Comparison of ENCODE assay signal across 8 cellular contexts in genomic region chr20:36629719-36630340, GRCh38.
A peak's percentile ranks its signal among the peaks of the same experiment; 100 is the strongest.
DNase-seq lines count a peak whose midpoint lies in the region; ATAC-seq lines count a peak whose summit lies in the region.
"Had no signal": no experiment of that assay in that cellular context is flagged by ENCODE, and none has a peak within 500 bp of the region (broad histone marks: within the 10 kb centered on the region; RNA-seq: fewer than 3 reads in every experiment).

No MANE protein-coding gene starts in this region.

- H3K36me3 Mint-ChIP-seq in T-helper 1 cell treated with Interleukin-12 subunit alpha and Interleukin-12 subunit beta and Interleukin-4 antibody, amounts not matched to agents 30 μg/mL and 1 μg/mL, for 36 hours (ENCODE audit: low read depth) = peaks cover 59% of the 10 kb centered on the region

- peak overlapping the region; percentile 74 for H3K4me3 Mint-ChIP-seq in T-helper 1 cell treated with Interleukin-12 subunit alpha and Interleukin-12 subunit beta and Interleukin-4 antibody, amounts not matched to agents 30 μg/mL and 1 μg/mL, for 36 hours

- no peaks in the 10 kb centered on the region for H3K27me3 Mint-ChIP-seq in T-helper 1 cell treated with Interleukin-12 subunit alpha and Interleukin-12 subunit beta and Interleukin-4 antibody, amounts not matched to agents 30 μg/mL and 1 μg/mL, for 36 hours (ENCODE audit: low read depth)

- peak overlapping the region; percentile 92 for H3K27ac Mint-ChIP-seq in T-helper 1 cell treated with Interleukin-12 subunit alpha and Interleukin-12 subunit beta and Interleukin-4 antibody, amounts not matched to agents 30 μg/mL and 1 μg/mL, for 36 hours

- H3K9me3 Mint-ChIP-seq in T-helper 1 cell treated with Interleukin-12 subunit alpha and Interleukin-12 subunit beta and Interleukin-4 antibody, amounts not matched to agents 30 μg/mL and 1 μg/mL, for 36 hours = no peaks in the 10 kb centered on the region

- peak; percentile 47 for DNase-seq in central memory CD4-positive, alpha-beta T cell
- DNase-seq in stimulated activated naive CD4-positive, alpha-beta T cell treated with Interleukin-2 at 50 U/mL for 16 hours (lab: John Stamatoyannopoulos, UW) = peak; percentile 22
- DNase-seq in NCI-H82 treated with DMSO at 0.1 percent for 48 hours (lab: John Stamatoyannopoulos, UW; ENCODE audit: unreplicated experiment) = no peak
- DNase-seq: NCI-H1694 had no signal

- peak; percentile 52 for ATAC-seq in HG02798 (IDR thresholded peaks at IDR 0.05; ENCODE audit: poor library complexity, unreplicated experiment)
- ATAC-seq in GM18861 (IDR thresholded peaks at IDR 0.05; ENCODE audit: unreplicated experiment) = no peak
- ATAC-seq in GM21390 (IDR thresholded peaks at IDR 0.05; ENCODE audit: unreplicated experiment) = no peak

- H3K4me1 Mint-ChIP-seq in T-helper 1 cell treated with Interleukin-12 subunit alpha and Interleukin-12 subunit beta and Interleukin-4 antibody, amounts not matched to agents 30 μg/mL and 1 μg/mL, for 36 hours (ENCODE audit: low read depth) = peaks cover 36% of the 10 kb centered on the region
